30 cellular contexts compared by ENCODE assay signal in the genomic region with DNA sequence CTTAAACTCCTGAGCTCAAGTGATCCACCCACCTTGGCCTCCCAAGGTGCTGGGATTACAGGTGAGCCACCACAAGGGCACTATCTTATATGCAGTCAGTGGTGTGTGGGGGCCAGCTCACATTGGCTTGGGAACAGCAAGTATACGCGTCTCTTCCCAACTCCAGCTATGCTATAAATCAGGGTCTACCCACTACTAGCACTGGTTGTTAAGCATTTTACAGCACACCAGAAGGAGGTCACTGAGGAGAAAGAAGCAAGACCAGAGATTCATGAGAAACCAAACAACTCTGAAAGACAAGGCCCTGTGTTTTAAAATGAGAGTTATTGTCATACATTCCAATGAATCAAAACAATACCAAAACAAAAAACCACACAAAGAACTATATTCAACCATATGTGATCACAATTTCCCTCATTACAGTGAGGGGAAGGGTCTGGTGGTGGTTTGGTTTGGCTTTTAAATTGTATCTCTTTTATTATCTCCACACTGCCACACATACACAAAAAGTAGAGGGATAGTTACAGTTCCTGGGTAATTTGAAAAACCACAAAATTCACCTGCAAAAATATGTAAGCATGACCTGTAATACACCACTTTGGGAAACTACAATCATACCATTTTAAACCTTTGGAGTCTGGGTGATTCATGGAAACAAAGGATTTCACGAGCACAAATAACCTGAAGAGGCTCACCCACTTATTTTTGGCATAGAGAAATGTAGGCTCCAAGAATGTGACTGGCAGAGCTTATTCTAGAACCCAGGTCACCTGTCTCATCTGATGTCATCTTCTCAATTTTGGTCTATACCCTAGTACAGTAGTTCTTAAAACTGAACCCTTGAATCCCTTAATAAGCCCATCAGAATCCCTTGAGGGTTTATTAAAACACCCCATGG. TPM values are rescaled to one million over a fixed set of nuclear protein-coding genes. Genes with fewer than 3 reads are reported as not detected.
DNase-seq lines count a peak whose midpoint lies in the region; ATAC-seq and TF ChIP-seq lines count a peak whose summit lies in the region.
"Had no signal": no experiment of that assay in that cellular context is flagged by ENCODE, and none has a peak within 500 bp of the region (broad histone marks: within the 10 kb centered on the region; RNA-seq: fewer than 3 reads in every experiment).

No MANE protein-coding gene starts in this region.

- H3K36me3 ChIP-seq in GM06990 (ENCODE audit: control insufficient read depth, insufficient read depth, low read length) (no peaks in the 10 kb centered on the region), KMS-11 (ENCODE audit: insufficient read depth) (no peaks in the 10 kb centered on the region), esophagus squamous epithelium (no peaks in the 10 kb centered on the region)
- H3K36me3 ChIP-seq: BLaER1 treated with 17β-estradiol and CSF1 and Interleukin-3, amounts not matched to agents 10 nM and 100 nM; neural progenitor cell; Peyer's patch; WERI-Rb-1 had no signal

- H3K27ac ChIP-seq in KMS-11 (no peak overlapping the region), esophagus squamous epithelium (no peak overlapping the region)
- H3K27ac ChIP-seq: BLaER1 treated with 17β-estradiol and CSF1 and Interleukin-3, amounts not matched to agents 10 nM and 100 nM; coronary artery; foreskin keratinocyte; neural progenitor cell; Peyer's patch; testis; WERI-Rb-1 had no signal

- no peak overlapping the region for H3K27ac Mint-ChIP-seq in stimulated activated memory B cell treated with anti-CD40 and anti-IgM and Interleukin-4, amounts not matched to agents 10 μg/mL and 1 μg/mL and 100 μg/mL, for 72 hours
- H3K27ac Mint-ChIP-seq: activated naive CD4-positive, alpha-beta T cell treated with anti-CD3 and anti-CD28 coated beads for 36 hours; neural progenitor cell; stimulated activated naive B cell treated with anti-CD40 and anti-IgM and Interleukin-4, amounts not matched to agents 10 μg/mL and 1 μg/mL and 100 μg/mL, for 72 hours had no signal

- no peaks in the 10 kb centered on the region for H3K9me3 Mint-ChIP-seq in stimulated activated memory B cell treated with anti-CD40 and anti-IgM and Interleukin-4, amounts not matched to agents 10 μg/mL and 1 μg/mL and 100 μg/mL, for 72 hours
- H3K9me3 Mint-ChIP-seq: activated naive CD4-positive, alpha-beta T cell treated with anti-CD3 and anti-CD28 coated beads for 36 hours; neural progenitor cell had no signal

- 80 to 84% methylated on average over 3 of the region's 3 CpGs for WGBS in esophagus squamous epithelium, 2 donors

- H3K4me3 ChIP-seq in AG10803 (ENCODE audit: low read length) (no peak overlapping the region), GM06990 (replicated peaks; ENCODE audit: low read depth, low read length) (no peak overlapping the region), KMS-11 (IDR thresholded peaks at IDR 0.05; ENCODE audit: insufficient read depth, low read depth, low read length) (no peak overlapping the region), esophagus squamous epithelium (no peak overlapping the region)
- H3K4me3 ChIP-seq: BLaER1 treated with 17β-estradiol and CSF1 and Interleukin-3, amounts not matched to agents 10 nM and 100 nM; coronary artery; heart right ventricle; lung; neural progenitor cell; Peyer's patch; testis had no signal

- no peak for TF ChIP-seq POLR2A in esophagus squamous epithelium (IDR thresholded peaks at IDR 0.05)

- H3K4me1 Mint-ChIP-seq in stimulated activated memory B cell treated with anti-CD40 and anti-IgM and Interleukin-4, amounts not matched to agents 10 μg/mL and 1 μg/mL and 100 μg/mL, for 72 hours: peaks cover 11% of the 10 kb centered on the region

- H3K27me3 ChIP-seq in GM06990 (replicated peaks; ENCODE audit: control insufficient read depth, insufficient read depth, low read length): no peaks in the 10 kb centered on the region; the same call in none of the 2 replicates
- H3K27me3 ChIP-seq in KMS-11 (ENCODE audit: insufficient read depth, low read depth): no peaks in the 10 kb centered on the region
- H3K27me3 ChIP-seq in esophagus squamous epithelium: peaks cover 0 to 9% (median 0%) of the 10 kb centered on the region in 4 donors
- H3K27me3 ChIP-seq: BLaER1 treated with 17β-estradiol and CSF1 and Interleukin-3, amounts not matched to agents 10 nM and 100 nM; foreskin keratinocyte; neural progenitor cell; Peyer's patch; testis had no signal

- no peak overlapping the region for H3K4me3 Mint-ChIP-seq in stimulated activated memory B cell treated with anti-CD40 and anti-IgM and Interleukin-4, amounts not matched to agents 10 μg/mL and 1 μg/mL and 100 μg/mL, for 72 hours
- H3K4me3 Mint-ChIP-seq: activated naive CD4-positive, alpha-beta T cell treated with anti-CD3 and anti-CD28 coated beads for 36 hours; neural progenitor cell; stimulated activated naive B cell treated with anti-CD40 and anti-IgM and Interleukin-4, amounts not matched to agents 10 μg/mL and 1 μg/mL and 100 μg/mL, for 72 hours had no signal

- H3K4me1 ChIP-seq in KMS-11 (ENCODE audit: low read depth, poor library complexity, severe bottlenecking): peaks cover 17% of the 10 kb centered on the region
- peaks cover 8 to 36% (median 10%) of the 10 kb centered on the region in 3 donors for H3K4me1 ChIP-seq in esophagus squamous epithelium

- H3K9me3 ChIP-seq in esophagus squamous epithelium: no peaks in the 10 kb centered on the region
- H3K9me3 ChIP-seq: BLaER1 treated with 17β-estradiol and CSF1 and Interleukin-3, amounts not matched to agents 10 nM and 100 nM; heart right ventricle; Peyer's patch; testis had no signal

- peaks cover 11% of the 10 kb centered on the region; the same call in 1 of the 2 replicates for H3K79me2 ChIP-seq in KMS-11 (ENCODE audit: insufficient read depth, low read depth)

- no peak for ATAC-seq in stimulated activated memory B cell treated with anti-CD40 and anti-IgM and Interleukin-4, amounts not matched to agents 10 μg/mL and 1 μg/mL and 100 μg/mL, for 72 hours
- ATAC-seq in HG03342 (IDR thresholded peaks at IDR 0.05; ENCODE audit: unreplicated experiment): no peak
- ATAC-seq: foreskin keratinocyte; heart right ventricle; right cardiac atrium; stimulated activated naive B cell treated with anti-CD40 and anti-IgM and Interleukin-4, amounts not matched to agents 10 μg/mL and 1 μg/mL and 100 μg/mL, for 72 hours had no signal

- no peak overlapping the region for H3K9ac ChIP-seq in KMS-11
- H3K9ac ChIP-seq: BLaER1 treated with 17β-estradiol and CSF1 and Interleukin-3, amounts not matched to agents 10 nM and 100 nM; neural progenitor cell had no signal

- intact Hi-C loops in esophagus squamous epithelium (cut with DNase I): no loop called here

- no peaks in the 10 kb centered on the region for H4K20me1 ChIP-seq in KMS-11 (ENCODE audit: insufficient read depth)
- H4K20me1 ChIP-seq: BLaER1 treated with 17β-estradiol and CSF1 and Interleukin-3, amounts not matched to agents 10 nM and 100 nM had no signal

- DNase-seq in AG10803 (ENCODE audit: low read depth) (peak; percentile 53), GM06990 (ENCODE audit: extremely low read depth, insufficient read length) (peak; percentile 28), foreskin melanocyte (peak; percentile 55), esophagus squamous epithelium (lab: John Stamatoyannopoulos, UW) (no peak), NCI-H146 (lab: John Stamatoyannopoulos, UW) (no peak)
- DNase-seq: activated CD4-positive, alpha-beta T cell treated with anti-CD3 and anti-CD28 coated beads, Interleukin-2, amount 50 U/mL, for 4 hours; activated naive CD4-positive, alpha-beta T cell treated with anti-CD3 and anti-CD28 coated beads for 36 hours; DMS79; effector memory CD4-positive, alpha-beta T cell; heart right ventricle; NCI-H187; NCI-H2171 treated with DMSO at 0.1 percent for 48 hours; NCI-H526 treated with DMSO at 0.1 percent for 48 hours; Peyer's patch; right cardiac atrium; SIG-M5; stimulated activated CD4-positive, alpha-beta T cell treated with anti-CD3 and anti-CD28 coated beads, Interleukin-12 subunit alpha, Interleukin-12 subunit beta, amount 100 ng/mL, for 4 hours; stimulated activated CD4-positive, alpha-beta T cell treated with anti-CD3 and anti-CD28 coated beads, Interleukin-4, amount 100 ng/mL, for 1 hour; stimulated activated naive B cell treated with anti-CD40 and anti-IgM and Interleukin-4, amounts not matched to agents 10 μg/mL and 1 μg/mL and 100 μg/mL, for 72 hours; T1000; testis; WERI-Rb-1 had no signal

- peaks cover 30% of the 10 kb centered on the region for H3K27me3 Mint-ChIP-seq in stimulated activated memory B cell treated with anti-CD40 and anti-IgM and Interleukin-4, amounts not matched to agents 10 μg/mL and 1 μg/mL and 100 μg/mL, for 72 hours

- TF ChIP-seq CTCF in AG10803 (conservative IDR thresholded peaks at IDR 0.05; ENCODE audit: low read length): no peak
- TF ChIP-seq CTCF in GM06990 (IDR thresholded peaks at IDR 0.05; ENCODE audit: insufficient read depth, low read length, poor library complexity, severe bottlenecking): no peak
- no peak for TF ChIP-seq CTCF in KMS-11 (conservative IDR thresholded peaks at IDR 0.05; ENCODE audit: low read depth, low read length)
- TF ChIP-seq CTCF in esophagus squamous epithelium (IDR thresholded peaks at IDR 0.05): no peak

- no peaks in the 10 kb centered on the region for H3K36me3 Mint-ChIP-seq in stimulated activated memory B cell treated with anti-CD40 and anti-IgM and Interleukin-4, amounts not matched to agents 10 μg/mL and 1 μg/mL and 100 μg/mL, for 72 hours
- H3K36me3 Mint-ChIP-seq: neural progenitor cell had no signal

- H2AFZ ChIP-seq in KMS-11 (ENCODE audit: low read depth): no peak overlapping the region
- H2AFZ ChIP-seq: neural progenitor cell had no signal

- H3K4me2 ChIP-seq in KMS-11: 0 out of 2 replicates have a peak overlapping the region, but pooled peaks have one; percentile 15
- H3K4me2 ChIP-seq: BLaER1 treated with 17β-estradiol and CSF1 and Interleukin-3, amounts not matched to agents 10 nM and 100 nM; neural progenitor cell had no signal

RNA-seq across cellular contexts. Expression of gene MAGI1, which starts 5.2 kb away (rescaled TPM):
- total RNA-seq in esophagus squamous epithelium: 10 to 100 TPM; 12.0 to 28.2 (median 21.1) TPM
- total RNA-seq: activated naive CD4-positive, alpha-beta T cell treated with anti-CD3 and anti-CD28 coated beads for 36 hours had no signal

Comparison
In these comparisons a context has a peak if more than half of its experiments do, and no peak if none do; other contexts are left out.
1. DNase-seq: peak in AG10803 (single experiment), GM06990 (single experiment) and foreskin melanocyte (single experiment); none in esophagus squamous epithelium (single experiment) and NCI-H146 (single experiment).